In genomic region chr16:17002557-17002956, GRCh38 we compare ENCODE assay signal across 22 cellular contexts.
DNase-seq lines count a peak whose midpoint lies in the region; ATAC-seq, FAIRE-seq and TF ChIP-seq lines count a peak whose summit lies in the region.
"Had no signal": no experiment of that assay in that cellular context is flagged by ENCODE, and none has a peak within 500 bp of the region (broad histone marks: within the 10 kb centered on the region; RNA-seq: fewer than 3 reads in every experiment).

No MANE protein-coding gene starts in this region.

- TF ChIP-seq POLR2A in H54 (IDR thresholded peaks at IDR 0.05; ENCODE audit: low read depth, low read length) = no peak

- no peak overlapping the region for H3K27ac Mint-ChIP-seq in activated B cell treated with CpG ODN at 0.5 μM for 24 hours
- no peak overlapping the region for H3K27ac Mint-ChIP-seq in activated naive CD8-positive, alpha-beta T cell treated with anti-CD3 and anti-CD28 coated beads, Interleukin-2, amount 50 U/mL, for 24 hours
- H3K27ac Mint-ChIP-seq: CD14-positive monocyte; T-helper 1 cell treated with Interleukin-12 subunit alpha and Interleukin-12 subunit beta and Interleukin-4 antibody, amounts not matched to agents 30 μg/mL and 1 μg/mL, for 36 hours had no signal

- DNase-seq in CMK (ENCODE audit: low read depth) = peak; percentile 12
- peak; percentile 17 for DNase-seq in MV-4-11 (lab: John Stamatoyannopoulos, UW)
- no peak for DNase-seq in activated B cell treated with CpG ODN at 0.5 μM for 24 hours
- no peak for DNase-seq in activated effector memory CD4-positive, alpha-beta T cell treated with Interleukin-2 at 50 U/mL for 16 hours
- DNase-seq in H54 (ENCODE audit: insufficient read length, low spot score) = no peak
- no peak for DNase-seq in activated naive CD8-positive, alpha-beta T cell treated with anti-CD3 and anti-CD28 coated beads, Interleukin-2, amount 50 U/mL, for 24 hours
- DNase-seq: Caco-2, DMS53, MG63, NCI-H1436, NCI-H2029 treated with DMSO at 0.1 percent for 48 hours, NCI-H524 treated with DMSO at 0.1 percent for 48 hours, Right ventricle myocardium superior, SK-N-SH had no signal

- intact Hi-C loops in activated B cell treated with CpG ODN at 0.5 μM for 24 hours (cut with micrococcal nuclease) = no loop called here

- H3K36me3 Mint-ChIP-seq in activated B cell treated with CpG ODN at 0.5 μM for 24 hours (ENCODE audit: low read depth) = no peaks in the 10 kb centered on the region
- H3K36me3 Mint-ChIP-seq in activated naive CD8-positive, alpha-beta T cell treated with anti-CD3 and anti-CD28 coated beads, Interleukin-2, amount 50 U/mL, for 24 hours (ENCODE audit: low read depth) = no peaks in the 10 kb centered on the region
- H3K36me3 Mint-ChIP-seq: CD14-positive monocyte had no signal

- peaks cover 8% of the 10 kb centered on the region for H3K4me1 Mint-ChIP-seq in activated B cell treated with CpG ODN at 0.5 μM for 24 hours
- no peaks in the 10 kb centered on the region for H3K4me1 Mint-ChIP-seq in activated naive CD8-positive, alpha-beta T cell treated with anti-CD3 and anti-CD28 coated beads, Interleukin-2, amount 50 U/mL, for 24 hours
- H3K4me1 Mint-ChIP-seq: CD14-positive monocyte had no signal

- no peak for TF ChIP-seq CTCF in activated B cell treated with CpG ODN at 0.5 μM for 24 hours (IDR thresholded peaks at IDR 0.05)

- CTCF ChIA-PET in activated B cell treated with CpG ODN at 0.5 μM for 24 hours (lab: Charles Lee) = no interaction called here

- peaks cover 2% of the 10 kb centered on the region for H3K9me3 Mint-ChIP-seq in activated B cell treated with CpG ODN at 0.5 μM for 24 hours
- H3K9me3 Mint-ChIP-seq in activated naive CD8-positive, alpha-beta T cell treated with anti-CD3 and anti-CD28 coated beads, Interleukin-2, amount 50 U/mL, for 24 hours = peaks cover 7% of the 10 kb centered on the region

- no peak for FAIRE-seq in H54 (lab: Jason Lieb, UNC)
- FAIRE-seq: A549, HepG2 had no signal

- peak; percentile 55 for ATAC-seq in GM21526 (IDR thresholded peaks at IDR 0.05; ENCODE audit: low FRiP score, unreplicated experiment)
- peak; percentile 56 for ATAC-seq in activated B cell treated with CpG ODN at 0.5 μM for 24 hours (ENCODE audit: low read depth)
- ATAC-seq in HG03378 (IDR thresholded peaks at IDR 0.05; ENCODE audit: unreplicated experiment) = no peak
- ATAC-seq in activated naive CD8-positive, alpha-beta T cell treated with anti-CD3 and anti-CD28 coated beads, Interleukin-2, amount 50 U/mL, for 24 hours = no peak
- ATAC-seq: A549, HCT116, HepG2, Panc1 had no signal

- no peaks in the 10 kb centered on the region for H3K27me3 Mint-ChIP-seq in activated B cell treated with CpG ODN at 0.5 μM for 24 hours
- H3K27me3 Mint-ChIP-seq in activated naive CD8-positive, alpha-beta T cell treated with anti-CD3 and anti-CD28 coated beads, Interleukin-2, amount 50 U/mL, for 24 hours = peaks cover 2% of the 10 kb centered on the region

- POLR2A ChIA-PET in activated B cell treated with CpG ODN at 0.5 μM for 24 hours (lab: Charles Lee) = interaction anchor here (0.8 kb wide), 1 partner anchor 11 kb away, joined by 3 read pairs; no protein-coding TSS in a partner anchor

- no peak overlapping the region for H3K4me3 Mint-ChIP-seq in activated B cell treated with CpG ODN at 0.5 μM for 24 hours
- H3K4me3 Mint-ChIP-seq in activated naive CD8-positive, alpha-beta T cell treated with anti-CD3 and anti-CD28 coated beads, Interleukin-2, amount 50 U/mL, for 24 hours = no peak overlapping the region
- H3K4me3 Mint-ChIP-seq: CD14-positive monocyte; T-helper 1 cell treated with Interleukin-12 subunit alpha and Interleukin-12 subunit beta and Interleukin-4 antibody, amounts not matched to agents 30 μg/mL and 1 μg/mL, for 36 hours had no signal

Comparison
In these comparisons a context has a peak if more than half of its experiments do, and no peak if none do; other contexts are left out.
1. DNase-seq: peak in CMK (single experiment) and MV-4-11 (single experiment); none in activated B cell treated with CpG ODN at 0.5 μM for 24 hours (single experiment), activated effector memory CD4-positive, alpha-beta T cell treated with Interleukin-2 at 50 U/mL for 16 hours (single experiment), H54 (single experiment) and activated naive CD8-positive, alpha-beta T cell treated with anti-CD3 and anti-CD28 coated beads, Interleukin-2, amount 50 U/mL, for 24 hours (single experiment).
2. ATAC-seq: peak in GM21526 (single experiment) and activated B cell treated with CpG ODN at 0.5 μM for 24 hours (single experiment); none in HG03378 (single experiment) and activated naive CD8-positive, alpha-beta T cell treated with anti-CD3 and anti-CD28 coated beads, Interleukin-2, amount 50 U/mL, for 24 hours (single experiment).